ENCODE assay signal across 9 cellular contexts in genomic region chr18:23719634-23720201, GRCh38. TPM values are rescaled to one million over a fixed set of nuclear protein-coding genes. Genes with fewer than 3 reads are reported as not detected.
A peak's percentile ranks its signal among the peaks of the same experiment; 100 is the strongest.
DNase-seq lines count a peak whose midpoint lies in the region; ATAC-seq and TF ChIP-seq lines count a peak whose summit lies in the region.
"Had no signal": no experiment of that assay in that cellular context is flagged by ENCODE, and none has a peak within 500 bp of the region (broad histone marks: within the 10 kb centered on the region; RNA-seq: fewer than 3 reads in every experiment).

No MANE protein-coding gene starts in this region.

- H3K27ac ChIP-seq in RWPE2 (ENCODE audit: poor library complexity, severe bottlenecking): peak overlapping the region; percentile 93
- peak overlapping the region; percentile 79 for H3K27ac ChIP-seq in fibroblast of lung (ENCODE audit: insufficient read depth, low read length)

- H3K36me3 ChIP-seq in RWPE2 (ENCODE audit: low read depth) (peaks cover 10% of the 10 kb centered on the region), fibroblast of lung (ENCODE audit: control insufficient read depth, insufficient read depth, low read length) (no peaks in the 10 kb centered on the region)

- H3K4me3 ChIP-seq in RWPE2 (ENCODE audit: severe bottlenecking) (no peak overlapping the region), fibroblast of lung (replicated peaks in 1 of 4; ENCODE audit: control extremely low read depth in 1 of 4, insufficient read depth in 1 of 4, low read depth in 3 of 4, low read length in 4 of 4) (no peak overlapping the region)

- H3K27ac Mint-ChIP-seq in progenitor cell of endocrine pancreas: peak overlapping the region; percentile 43

- H2AFZ ChIP-seq in fibroblast of lung (ENCODE audit: low read length): peak overlapping the region; percentile 50

- peaks cover 13% of the 10 kb centered on the region for H3K4me1 Mint-ChIP-seq in progenitor cell of endocrine pancreas (ENCODE audit: low read depth)

- no peaks in the 10 kb centered on the region for H3K9me3 Mint-ChIP-seq in progenitor cell of endocrine pancreas (ENCODE audit: low read depth)

- H4K20me1 ChIP-seq in fibroblast of lung (ENCODE audit: control insufficient read depth, extremely low read depth, insufficient read depth, low read length): no peaks in the 10 kb centered on the region

- peaks cover 41% of the 10 kb centered on the region for H3K4me1 ChIP-seq in RWPE2 (ENCODE audit: insufficient read depth, poor library complexity, severe bottlenecking)
- peaks cover 12% of the 10 kb centered on the region for H3K4me1 ChIP-seq in fibroblast of lung (ENCODE audit: control insufficient read depth, extremely low read depth, insufficient read depth, low read length)

- no peak overlapping the region for H3K4me3 Mint-ChIP-seq in progenitor cell of endocrine pancreas (ENCODE audit: low read depth)

- peak overlapping the region; percentile 23 for H3K4me2 ChIP-seq in fibroblast of lung (ENCODE audit: extremely low read depth, insufficient read depth, low read length)

- DNase-seq in GM04503 (ENCODE audit: low read depth): peak; percentile 97
- DNase-seq in RWPE2 (ENCODE audit: low spot score): peak; percentile 84
- peak; percentile 95 to 98 for DNase-seq in fibroblast of lung (ENCODE audit: low read depth in 2 of 2)
- no peak for DNase-seq in progenitor cell of endocrine pancreas (ENCODE audit: low spot score, unreplicated experiment)
- no peak for DNase-seq in COR-L47 (lab: John Stamatoyannopoulos, UW)
- DNase-seq in activated CD4-positive, alpha-beta T cell treated with anti-CD3 and anti-CD28 coated beads, Interleukin-2, amount 50 U/mL, for 48 hours: no peak
- DNase-seq: NCI-H510A treated with DMSO at 0.1 percent for 48 hours had no signal

- H3K27me3 Mint-ChIP-seq in progenitor cell of endocrine pancreas: peaks cover 4% of the 10 kb centered on the region

- no peak for TF ChIP-seq CTCF in RWPE2 (IDR thresholded peaks at IDR 0.05; ENCODE audit: poor library complexity, severe bottlenecking)
- TF ChIP-seq CTCF in fibroblast of lung (conservative IDR thresholded peaks at IDR 0.05 in 1 of 2, IDR thresholded peaks at IDR 0.05 in 1 of 2; ENCODE audit: low read depth in 1 of 2, low read length in 2 of 2): no peak
- TF ChIP-seq CTCF in progenitor cell of endocrine pancreas (IDR thresholded peaks at IDR 0.05; ENCODE audit: unreplicated experiment): no peak

- no peaks in the 10 kb centered on the region for H3K79me2 ChIP-seq in fibroblast of lung (ENCODE audit: control insufficient read depth, insufficient read depth, low read length)

- H3K27me3 ChIP-seq in RWPE2 (ENCODE audit: insufficient read depth, poor library complexity, severe bottlenecking): no peaks in the 10 kb centered on the region
- no peaks in the 10 kb centered on the region for H3K27me3 ChIP-seq in fibroblast of lung (ENCODE audit: control insufficient read depth, insufficient read depth, low read length)

- no peak overlapping the region for H3K9ac ChIP-seq in fibroblast of lung (ENCODE audit: insufficient read depth, low read length)

- no peaks in the 10 kb centered on the region for H3K36me3 Mint-ChIP-seq in progenitor cell of endocrine pancreas (ENCODE audit: insufficient read depth)

- peak; percentile 79 for ATAC-seq in RWPE2 (ENCODE audit: low read depth)
- ATAC-seq in GM18520 (IDR thresholded peaks at IDR 0.05; ENCODE audit: unreplicated experiment): no peak
- no peak for ATAC-seq in GM21360 (IDR thresholded peaks at IDR 0.05; ENCODE audit: unreplicated experiment)

- H3K9me3 ChIP-seq in RWPE2 (ENCODE audit: severe bottlenecking): no peaks in the 10 kb centered on the region
- no peaks in the 10 kb centered on the region for H3K9me3 ChIP-seq in fibroblast of lung (ENCODE audit: control insufficient read depth, insufficient read depth, low read depth, low read length)

RNA-seq across cellular contexts. Expression of gene LAMA3, which starts 30.5 kb away (rescaled TPM):
- total RNA-seq in fibroblast of lung (8.5 and 13.2 TPM in 2 replicates), progenitor cell of endocrine pancreas (0.84 and 1.2 TPM in 2 replicates)
- 0.75 and 1.9 TPM in 2 replicates for polyA plus RNA-seq in fibroblast of lung
- polyA plus RNA-seq in fibroblast of lung (2012): 0.52 and 1.5 TPM in 2 replicates
- polyA minus RNA-seq in fibroblast of lung (ENCODE audit: low replicate concordance): 2.9 TPM in 1 of 2 replicates, not detected in the other

RNA-seq across cellular contexts. Expression of gene ANKRD29, which starts 57.0 kb away (rescaled TPM):
- total RNA-seq in fibroblast of lung (4.1 and 6.9 TPM in 2 replicates), progenitor cell of endocrine pancreas (0.36 and 0.41 TPM in 2 replicates)
- polyA plus RNA-seq in fibroblast of lung: 2.0 and 3.4 TPM in 2 replicates
- polyA plus RNA-seq in fibroblast of lung (2012): 1.1 and 2.4 TPM in 2 replicates
- 0.24 and 3.7 TPM in 2 replicates for polyA minus RNA-seq in fibroblast of lung (ENCODE audit: low replicate concordance)

Comparison
In these comparisons a context has a peak if more than half of its experiments do, and no peak if none do; other contexts are left out.
1. DNase-seq: peak in GM04503 (single experiment), RWPE2 (single experiment) and fibroblast of lung (2 of 2); none in progenitor cell of endocrine pancreas (single experiment), COR-L47 (single experiment) and activated CD4-positive, alpha-beta T cell treated with anti-CD3 and anti-CD28 coated beads, Interleukin-2, amount 50 U/mL, for 48 hours (0 of 2).